ENCODE assay signal across 16 cellular contexts in the genomic region with DNA sequence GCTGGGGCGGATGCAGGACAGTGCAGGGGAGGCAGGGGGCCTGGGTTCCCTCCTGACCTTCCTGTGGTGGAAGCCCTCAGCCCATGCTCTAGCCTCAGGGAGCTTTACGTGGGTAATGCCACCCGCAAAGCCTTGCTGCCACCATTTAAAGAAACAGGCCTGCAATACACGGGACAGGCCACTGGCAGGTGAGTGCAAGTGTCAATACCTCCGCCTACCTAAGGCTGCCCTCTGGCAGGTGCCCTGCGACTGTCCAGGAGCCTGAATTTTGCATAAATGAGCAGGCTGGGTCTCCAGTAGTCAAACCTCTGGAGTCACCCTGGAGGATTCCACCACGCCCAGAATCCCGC. TPM values are rescaled to one million over a fixed set of nuclear protein-coding genes. Genes with fewer than 3 reads are reported as not detected.
A peak's percentile ranks its signal among the peaks of the same experiment; 100 is the strongest.
DNase-seq lines count a peak whose midpoint lies in the region; ATAC-seq and TF ChIP-seq lines count a peak whose summit lies in the region.
"Had no signal": no experiment of that assay in that cellular context is flagged by ENCODE, and none has a peak within 500 bp of the region (broad histone marks: within the 10 kb centered on the region; RNA-seq: fewer than 3 reads in every experiment).

No MANE protein-coding gene starts in this region.

- H3K27me3 Mint-ChIP-seq in stimulated activated naive B cell treated with anti-CD40 and anti-IgM and Interleukin-4, amounts not matched to agents 10 μg/mL and 1 μg/mL and 100 μg/mL, for 72 hours = peaks cover 61 to 69% of the 10 kb centered on the region in 2 donors

- H3K27ac Mint-ChIP-seq in stimulated activated naive B cell treated with anti-CD40 and anti-IgM and Interleukin-4, amounts not matched to agents 10 μg/mL and 1 μg/mL and 100 μg/mL, for 72 hours = no peak overlapping the region
- H3K27ac Mint-ChIP-seq: natural killer cell treated with Interleukin-12 subunit alpha and Interleukin-12 subunit beta and Interleukin-15 and Interleukin-18, amount 100 ng/mL, for 72 hours; stimulated activated naive CD8-positive, alpha-beta T cell treated with anti-CD3 and anti-CD28 coated beads, Interleukin-15, Interleukin-2, amounts not matched to agents 100 ng/mL and 50 ng/mL, for 24 hours had no signal

- peaks cover 47% of the 10 kb centered on the region for H3K27me3 ChIP-seq in mammary epithelial cell (ENCODE audit: insufficient read depth, low read length)
- H3K27me3 ChIP-seq in lower lobe of right lung (ENCODE audit: low read depth) = peaks cover 57% of the 10 kb centered on the region

- no peak overlapping the region for H2AFZ ChIP-seq in mammary epithelial cell (ENCODE audit: low read depth, low read length)

- peaks cover 3 to 5% of the 10 kb centered on the region in 2 donors for H3K9me3 Mint-ChIP-seq in stimulated activated naive B cell treated with anti-CD40 and anti-IgM and Interleukin-4, amounts not matched to agents 10 μg/mL and 1 μg/mL and 100 μg/mL, for 72 hours
- H3K9me3 Mint-ChIP-seq: natural killer cell treated with Interleukin-12 subunit alpha and Interleukin-12 subunit beta and Interleukin-15 and Interleukin-18, amount 100 ng/mL, for 72 hours; stimulated activated naive CD8-positive, alpha-beta T cell treated with anti-CD3 and anti-CD28 coated beads, Interleukin-15, Interleukin-2, amounts not matched to agents 100 ng/mL and 50 ng/mL, for 24 hours had no signal

- 26% methylated on average over 8 of the region's 8 CpGs for WGBS in mammary epithelial cell (ENCODE audit: low coverage, missing lambda C conversion rate)

- H4K20me1 ChIP-seq in mammary epithelial cell (ENCODE audit: insufficient read depth, low read length) = no peaks in the 10 kb centered on the region

- TF ChIP-seq CTCF in mammary epithelial cell (conservative IDR thresholded peaks at IDR 0.05 in 1 of 2, IDR thresholded peaks at IDR 0.05 in 1 of 2; ENCODE audit: extremely low read depth in 1 of 2, insufficient read depth in 1 of 2, low read depth in 1 of 2, low read length in 2 of 2) (no peak), lower lobe of right lung (IDR thresholded peaks at IDR 0.05) (no peak)

- peaks cover 1 to 4% of the 10 kb centered on the region in 2 donors for H3K36me3 Mint-ChIP-seq in stimulated activated naive B cell treated with anti-CD40 and anti-IgM and Interleukin-4, amounts not matched to agents 10 μg/mL and 1 μg/mL and 100 μg/mL, for 72 hours
- H3K36me3 Mint-ChIP-seq: natural killer cell treated with Interleukin-12 subunit alpha and Interleukin-12 subunit beta and Interleukin-15 and Interleukin-18, amount 100 ng/mL, for 72 hours had no signal

- no TSS peak for BruUV-seq in mammary epithelial cell (replicated peaks; lab: Mats Ljungman, UMichigan)

- H3K4me3 ChIP-seq in mammary epithelial cell (replicated peaks in 1 of 3; ENCODE audit: insufficient read depth in 1 of 3, low read depth in 2 of 3, low read length in 3 of 3) (no peak overlapping the region), lower lobe of right lung (peak overlapping the region; percentile 55)

- no peaks in the 10 kb centered on the region for H3K79me2 ChIP-seq in mammary epithelial cell (ENCODE audit: insufficient read depth, low read length)

- H3K4me2 ChIP-seq in mammary epithelial cell (ENCODE audit: insufficient read depth, low read depth, low read length) = peak overlapping the region; percentile 55

- H3K36me3 ChIP-seq in mammary epithelial cell (ENCODE audit: insufficient read depth, low read length) = no peaks in the 10 kb centered on the region
- no peaks in the 10 kb centered on the region for H3K36me3 ChIP-seq in lower lobe of right lung
- H3K36me3 ChIP-seq: adrenal gland had no signal

- peak overlapping the region; percentile 37 to 39 for H3K4me3 Mint-ChIP-seq in stimulated activated naive B cell treated with anti-CD40 and anti-IgM and Interleukin-4, amounts not matched to agents 10 μg/mL and 1 μg/mL and 100 μg/mL, for 72 hours
- H3K4me3 Mint-ChIP-seq: natural killer cell treated with Interleukin-12 subunit alpha and Interleukin-12 subunit beta and Interleukin-15 and Interleukin-18, amount 100 ng/mL, for 72 hours; stimulated activated naive CD8-positive, alpha-beta T cell treated with anti-CD3 and anti-CD28 coated beads, Interleukin-15, Interleukin-2, amounts not matched to agents 100 ng/mL and 50 ng/mL, for 24 hours had no signal

- H3K9me3 ChIP-seq in mammary epithelial cell (replicated peaks; ENCODE audit: insufficient read depth, low read length) = no peaks in the 10 kb centered on the region
- H3K9me3 ChIP-seq in lower lobe of right lung = no peaks in the 10 kb centered on the region
- H3K9me3 ChIP-seq: adrenal gland had no signal

- H3K9ac ChIP-seq in mammary epithelial cell (ENCODE audit: insufficient read depth, low read length) = no peak overlapping the region

- intact Hi-C loops in mammary epithelial cell (cut with micrococcal nuclease) (no loop called here), lower lobe of right lung (cut with DNase I) (no loop called here)

- CTCF ChIA-PET in mammary epithelial cell (lab: Charles Lee; ENCODE audit: low non-redundant PET) = no interaction called here

- peak; percentile 51 for DNase-seq in NCI-H2196 (lab: John Stamatoyannopoulos, UW; ENCODE audit: unreplicated experiment)
- no peak for DNase-seq in NCI-H2196 treated with DMSO at 0.1 percent for 48 hours (lab: John Stamatoyannopoulos, UW; ENCODE audit: unreplicated experiment)
- DNase-seq in mammary epithelial cell = no peak
- no peak for DNase-seq in lower lobe of right lung
- no peak for DNase-seq in stimulated activated naive B cell treated with anti-CD40 and anti-IgM and Interleukin-4, amounts not matched to agents 10 μg/mL and 1 μg/mL and 100 μg/mL, for 72 hours
- DNase-seq in stimulated activated CD4-positive, alpha-beta T cell treated with anti-CD3 and anti-CD28 coated beads, Interleukin-1b, Interleukin-23, amount 100 ng/mL, for 48 hours = no peak
- no peak for DNase-seq in NCI-H187 (lab: John Stamatoyannopoulos, UW)
- DNase-seq: activated T-cell treated with anti-CD3 and anti-CD28 coated beads for 4 hours, adrenal gland, DND-41, hippocampal formation, NCI-H524 treated with DMSO at 0.1 percent for 48 hours, Right ventricle myocardium superior had no signal

- dilution Hi-C loops in mammary epithelial cell (cut with HindIII; ENCODE audit: low sequenced_read_pairs) = no loop called here

- H3K4me1 ChIP-seq in mammary epithelial cell (ENCODE audit: insufficient read depth, low read length) (no peaks in the 10 kb centered on the region), lower lobe of right lung (peaks cover 18% of the 10 kb centered on the region)
- H3K4me1 ChIP-seq: adrenal gland had no signal

- in situ Hi-C loops in mammary epithelial cell (cut with MboI; ENCODE audit: low sequenced_read_pairs in 2 of 2) = no loop called here

- H3K4me1 Mint-ChIP-seq in stimulated activated naive B cell treated with anti-CD40 and anti-IgM and Interleukin-4, amounts not matched to agents 10 μg/mL and 1 μg/mL and 100 μg/mL, for 72 hours = peaks cover 41 to 68% of the 10 kb centered on the region in 2 donors

- peak in 1 of 2 donors; percentile 18 for ATAC-seq in lower lobe of right lung
- ATAC-seq in stimulated activated naive B cell treated with anti-CD40 and anti-IgM and Interleukin-4, amounts not matched to agents 10 μg/mL and 1 μg/mL and 100 μg/mL, for 72 hours (replicated peaks) = no peak
- ATAC-seq in GM21576 (IDR thresholded peaks at IDR 0.05; ENCODE audit: unreplicated experiment) = no peak

- H3K27ac ChIP-seq in mammary epithelial cell (ENCODE audit: insufficient read depth, low read depth, low read length) = no peak overlapping the region
- no peak overlapping the region for H3K27ac ChIP-seq in lower lobe of right lung

RNA-seq across cellular contexts. Expression of a gene that starts 5.9 kb away (rescaled TPM):
- under 1 TPM; under 0.01 to 0.14 TPM for total RNA-seq in mammary epithelial cell
- polyA plus RNA-seq in mammary epithelial cell = 0.03 TPM
- polyA minus RNA-seq in mammary epithelial cell = not detected
- 6.2 TPM for total RNA-seq in lower lobe of right lung
- total RNA-seq: natural killer cell treated with Interleukin-12 subunit alpha and Interleukin-12 subunit beta and Interleukin-15 and Interleukin-18, amount 100 ng/mL, for 72 hours had no signal
